In genomic region chr6:130034815-130035146, GRCh38 we compare ENCODE assay signal across 17 cellular contexts. TPM values are rescaled to one million over a fixed set of nuclear protein-coding genes. Genes with fewer than 3 reads are reported as not detected.
DNase-seq lines count a peak whose midpoint lies in the region; ATAC-seq and TF ChIP-seq lines count a peak whose summit lies in the region.
"Had no signal": no experiment of that assay in that cellular context is flagged by ENCODE, and none has a peak within 500 bp of the region (broad histone marks: within the 10 kb centered on the region; RNA-seq: fewer than 3 reads in every experiment).

No MANE protein-coding gene starts in this region.

- H3K4me1 Mint-ChIP-seq in stimulated activated naive CD8-positive, alpha-beta T cell treated with anti-CD3 and anti-CD28 coated beads, Interleukin-15, Interleukin-2, amounts not matched to agents 100 ng/mL and 50 ng/mL, for 24 hours (ENCODE audit: low read depth): peaks cover 67% of the 10 kb centered on the region
- H3K4me1 Mint-ChIP-seq in activated CD8-positive, alpha-beta T cell treated with anti-CD3 and anti-CD28 coated beads for 36 hours (ENCODE audit: low read depth): peaks cover 69% of the 10 kb centered on the region
- H3K4me1 Mint-ChIP-seq in glutamatergic neuron (ENCODE audit: low read depth, unreplicated experiment): peaks cover 5% of the 10 kb centered on the region

- no peak for TF ChIP-seq POLR2A in vagina (IDR thresholded peaks at IDR 0.05)

- H3K27ac Mint-ChIP-seq in stimulated activated naive CD8-positive, alpha-beta T cell treated with anti-CD3 and anti-CD28 coated beads, Interleukin-15, Interleukin-2, amounts not matched to agents 100 ng/mL and 50 ng/mL, for 24 hours: peak overlapping the region; percentile 69
- H3K27ac Mint-ChIP-seq in activated CD8-positive, alpha-beta T cell treated with anti-CD3 and anti-CD28 coated beads for 36 hours: peak overlapping the region; percentile 87
- no peak overlapping the region for H3K27ac Mint-ChIP-seq in glutamatergic neuron (ENCODE audit: unreplicated experiment)

- H3K27ac ChIP-seq in vagina: peak overlapping the region; percentile 46
- H3K27ac ChIP-seq: RWPE1 had no signal

- CTCF ChIA-PET in activated CD8-positive, alpha-beta T cell treated with anti-CD3 and anti-CD28 coated beads for 36 hours (lab: Charles Lee): interaction anchor here (8.7 kb wide), 1 partner anchor 13 kb away, joined by 48 read pairs; no protein-coding TSS in a partner anchor

- intact Hi-C loops in activated CD8-positive, alpha-beta T cell treated with anti-CD3 and anti-CD28 coated beads for 36 hours (cut with micrococcal nuclease): loop anchor here (5.0 kb wide), 1 partner anchor 248 kb away; no protein-coding TSS in a partner anchor
- intact Hi-C loops in vagina (cut with DNase I): no loop called here

- H3K27me3 Mint-ChIP-seq in stimulated activated naive CD8-positive, alpha-beta T cell treated with anti-CD3 and anti-CD28 coated beads, Interleukin-15, Interleukin-2, amounts not matched to agents 100 ng/mL and 50 ng/mL, for 24 hours: no peaks in the 10 kb centered on the region
- H3K27me3 Mint-ChIP-seq in activated CD8-positive, alpha-beta T cell treated with anti-CD3 and anti-CD28 coated beads for 36 hours: no peaks in the 10 kb centered on the region
- no peaks in the 10 kb centered on the region for H3K27me3 Mint-ChIP-seq in glutamatergic neuron (ENCODE audit: unreplicated experiment)
- H3K27me3 Mint-ChIP-seq: IgD-negative memory B cell had no signal

- H3K27me3 ChIP-seq in vagina: no peaks in the 10 kb centered on the region

- H3K4me3 ChIP-seq in fibroblast of pulmonary artery (replicated peaks; ENCODE audit: low read depth, low read length): peak overlapping the region; percentile 3
- no peak overlapping the region for H3K4me3 ChIP-seq in vagina

- H3K9me3 ChIP-seq in vagina: no peaks in the 10 kb centered on the region
- H3K9me3 ChIP-seq: Caco-2 had no signal

- no peaks in the 10 kb centered on the region for H3K9me3 Mint-ChIP-seq in stimulated activated naive CD8-positive, alpha-beta T cell treated with anti-CD3 and anti-CD28 coated beads, Interleukin-15, Interleukin-2, amounts not matched to agents 100 ng/mL and 50 ng/mL, for 24 hours
- no peaks in the 10 kb centered on the region for H3K9me3 Mint-ChIP-seq in activated CD8-positive, alpha-beta T cell treated with anti-CD3 and anti-CD28 coated beads for 36 hours
- H3K9me3 Mint-ChIP-seq in glutamatergic neuron (ENCODE audit: unreplicated experiment): no peaks in the 10 kb centered on the region

- POLR2A ChIA-PET in activated CD8-positive, alpha-beta T cell treated with anti-CD3 and anti-CD28 coated beads for 36 hours (lab: Charles Lee): no interaction called here

- peaks cover 20% of the 10 kb centered on the region for H3K4me1 ChIP-seq in vagina

- no peak for ATAC-seq in stimulated activated naive CD8-positive, alpha-beta T cell treated with anti-CD3 and anti-CD28 coated beads, Interleukin-15, Interleukin-2, amounts not matched to agents 100 U/mL and 50 U/mL, for 24 hours
- ATAC-seq in activated CD8-positive, alpha-beta T cell treated with anti-CD3 and anti-CD28 coated beads for 36 hours: no peak
- ATAC-seq in GM21526 (IDR thresholded peaks at IDR 0.05; ENCODE audit: low FRiP score, unreplicated experiment): no peak
- ATAC-seq: left lobe of liver, right cardiac atrium had no signal

- no peak for DNase-seq in stimulated activated naive CD8-positive, alpha-beta T cell treated with anti-CD3 and anti-CD28 coated beads, Interleukin-15, Interleukin-2, amounts not matched to agents 100 U/mL and 50 U/mL, for 24 hours
- DNase-seq in activated CD8-positive, alpha-beta T cell treated with anti-CD3 and anti-CD28 coated beads for 36 hours: no peak
- DNase-seq in fibroblast of pulmonary artery (ENCODE audit: low read depth): no peak
- no peak for DNase-seq in vagina (ENCODE audit: extremely low spot score in 2 of 2)
- no peak for DNase-seq in mesenteric fat pad (ENCODE audit: low spot score)
- DNase-seq in glutamatergic neuron: no peak
- DNase-seq: activated CD4-positive, CD25-positive, alpha-beta regulatory T cell; NCI-H2029; nucleus accumbens; substantia nigra had no signal

- no peak for TF ChIP-seq CTCF in activated CD8-positive, alpha-beta T cell treated with anti-CD3 and anti-CD28 coated beads for 36 hours (IDR thresholded peaks at IDR 0.05)
- no peak for TF ChIP-seq CTCF in fibroblast of pulmonary artery (IDR thresholded peaks at IDR 0.05; ENCODE audit: low read length, missing control alignments)
- TF ChIP-seq CTCF in vagina (IDR thresholded peaks at IDR 0.05): no peak
- TF ChIP-seq CTCF in glutamatergic neuron (IDR thresholded peaks at IDR 0.05; ENCODE audit: partially characterized antibody, unreplicated experiment): no peak

- H3K36me3 ChIP-seq in vagina: no peaks in the 10 kb centered on the region

- H3K4me3 Mint-ChIP-seq in stimulated activated naive CD8-positive, alpha-beta T cell treated with anti-CD3 and anti-CD28 coated beads, Interleukin-15, Interleukin-2, amounts not matched to agents 100 ng/mL and 50 ng/mL, for 24 hours: peak overlapping the region; percentile 47
- peak overlapping the region; percentile 54 for H3K4me3 Mint-ChIP-seq in activated CD8-positive, alpha-beta T cell treated with anti-CD3 and anti-CD28 coated beads for 36 hours
- H3K4me3 Mint-ChIP-seq in glutamatergic neuron (ENCODE audit: unreplicated experiment): no peak overlapping the region

- peaks cover 18% of the 10 kb centered on the region for H3K36me3 Mint-ChIP-seq in stimulated activated naive CD8-positive, alpha-beta T cell treated with anti-CD3 and anti-CD28 coated beads, Interleukin-15, Interleukin-2, amounts not matched to agents 100 ng/mL and 50 ng/mL, for 24 hours (ENCODE audit: low read depth)
- peaks cover 14% of the 10 kb centered on the region for H3K36me3 Mint-ChIP-seq in activated CD8-positive, alpha-beta T cell treated with anti-CD3 and anti-CD28 coated beads for 36 hours (ENCODE audit: low read depth)
- no peaks in the 10 kb centered on the region for H3K36me3 Mint-ChIP-seq in glutamatergic neuron (ENCODE audit: unreplicated experiment)

RNA-seq across cellular contexts. Expression of gene L3MBTL3, which starts 16.4 kb away (rescaled TPM):
- total RNA-seq in activated CD8-positive, alpha-beta T cell treated with anti-CD3 and anti-CD28 coated beads for 36 hours: 10 to 100 TPM; 13.5 to 14.9 TPM
- total RNA-seq in vagina: 19.6 TPM
- 9.9 TPM for total RNA-seq in mesenteric fat pad
- 22.8 TPM for total RNA-seq in glutamatergic neuron (ENCODE audit: unreplicated experiment)
